Comparison of ENCODE assay signal across 12 cellular contexts in genomic region chr15:89551502-89551901, GRCh38.
DNase-seq lines count a peak whose midpoint lies in the region; ATAC-seq and TF ChIP-seq lines count a peak whose summit lies in the region.
"Had no signal": no experiment of that assay in that cellular context is flagged by ENCODE, and none has a peak within 500 bp of the region (broad histone marks: within the 10 kb centered on the region; RNA-seq: fewer than 3 reads in every experiment).

No MANE protein-coding gene starts in this region.

- H3K27ac Mint-ChIP-seq in activated T-cell treated with anti-CD3 and anti-CD28 coated beads, Interleukin-2, amount 50 U/mL, for 24 hours, result peak overlapping the region; percentile 8
- H3K27ac Mint-ChIP-seq in stimulated activated memory B cell treated with anti-CD40 and anti-IgM and Interleukin-4, amounts not matched to agents 10 μg/mL and 1 μg/mL and 100 μg/mL, for 72 hours, result no peak overlapping the region
- H3K27ac Mint-ChIP-seq: activated CD4-positive, alpha-beta T cell treated with anti-CD3 and anti-CD28 coated beads, Interleukin-2, amount 10 ng/mL, durations not matched to agents 24 days and 14 days had no signal

- H3K4me3 ChIP-seq in RWPE2 (ENCODE audit: severe bottlenecking), result no peak overlapping the region

- H3K4me1 ChIP-seq in RWPE2 (ENCODE audit: insufficient read depth, poor library complexity, severe bottlenecking), result peaks cover 7% of the 10 kb centered on the region

- ATAC-seq in HG03039 (IDR thresholded peaks at IDR 0.05; ENCODE audit: unreplicated experiment), result peak; percentile 54
- peak; percentile 52; the same call in 2 of the 3 replicates for ATAC-seq in RWPE2 (ENCODE audit: low read depth)
- peak; percentile 71 for ATAC-seq in stimulated activated memory B cell treated with anti-CD40 and anti-IgM and Interleukin-4, amounts not matched to agents 10 μg/mL and 1 μg/mL and 100 μg/mL, for 72 hours
- ATAC-seq: Panc1 had no signal

- no peak overlapping the region for H3K27ac ChIP-seq in RWPE2 (ENCODE audit: poor library complexity, severe bottlenecking)

- peaks cover 30% of the 10 kb centered on the region for H3K27me3 Mint-ChIP-seq in activated T-cell treated with anti-CD3 and anti-CD28 coated beads, Interleukin-2, amount 50 U/mL, for 24 hours
- peaks cover 53% of the 10 kb centered on the region for H3K27me3 Mint-ChIP-seq in stimulated activated memory B cell treated with anti-CD40 and anti-IgM and Interleukin-4, amounts not matched to agents 10 μg/mL and 1 μg/mL and 100 μg/mL, for 72 hours

- no peaks in the 10 kb centered on the region for H3K9me3 ChIP-seq in RWPE2 (ENCODE audit: severe bottlenecking)

- no peaks in the 10 kb centered on the region for H3K36me3 ChIP-seq in RWPE2 (ENCODE audit: low read depth)

- no peaks in the 10 kb centered on the region for H3K36me3 Mint-ChIP-seq in activated T-cell treated with anti-CD3 and anti-CD28 coated beads, Interleukin-2, amount 50 U/mL, for 24 hours (ENCODE audit: low read depth)
- no peaks in the 10 kb centered on the region for H3K36me3 Mint-ChIP-seq in stimulated activated memory B cell treated with anti-CD40 and anti-IgM and Interleukin-4, amounts not matched to agents 10 μg/mL and 1 μg/mL and 100 μg/mL, for 72 hours

- no peak for TF ChIP-seq CTCF in RWPE2 (IDR thresholded peaks at IDR 0.05; ENCODE audit: poor library complexity, severe bottlenecking)

- H3K4me1 Mint-ChIP-seq in activated T-cell treated with anti-CD3 and anti-CD28 coated beads, Interleukin-2, amount 50 U/mL, for 24 hours (ENCODE audit: low read depth), result peaks cover 5% of the 10 kb centered on the region
- H3K4me1 Mint-ChIP-seq in stimulated activated memory B cell treated with anti-CD40 and anti-IgM and Interleukin-4, amounts not matched to agents 10 μg/mL and 1 μg/mL and 100 μg/mL, for 72 hours, result no peaks in the 10 kb centered on the region
- H3K4me1 Mint-ChIP-seq: activated CD4-positive, alpha-beta T cell treated with anti-CD3 and anti-CD28 coated beads, Interleukin-2, amount 10 ng/mL, durations not matched to agents 24 days and 14 days had no signal

- H3K27me3 ChIP-seq in RWPE2 (ENCODE audit: insufficient read depth, poor library complexity, severe bottlenecking), result no peaks in the 10 kb centered on the region

- DNase-seq in activated T-cell treated with anti-CD3 and anti-CD28 coated beads, Interleukin-2, amount 50 U/mL, for 24 hours, result no peak
- no peak for DNase-seq in activated T-cell treated with anti-CD3 and anti-CD28 coated beads, Interleukin-2, amount 50 U/mL, for 1 hour
- DNase-seq in RWPE2 (ENCODE audit: low spot score) (no peak), glomerular visceral epithelial cell (ENCODE audit: extremely low spot score) (no peak), D341Med (ENCODE audit: low spot score) (no peak), cerebellar nuclear complex (lab: John Stamatoyannopoulos, UW) (no peak)
- DNase-seq: activated CD4-positive, alpha-beta T cell treated with anti-CD3 and anti-CD28 coated beads, Interleukin-2, amount 10 ng/mL, durations not matched to agents 24 days and 14 days; GF-D8; midbrain had no signal

- no peak overlapping the region for H3K4me3 Mint-ChIP-seq in activated T-cell treated with anti-CD3 and anti-CD28 coated beads, Interleukin-2, amount 50 U/mL, for 24 hours
- no peak overlapping the region for H3K4me3 Mint-ChIP-seq in stimulated activated memory B cell treated with anti-CD40 and anti-IgM and Interleukin-4, amounts not matched to agents 10 μg/mL and 1 μg/mL and 100 μg/mL, for 72 hours
- H3K4me3 Mint-ChIP-seq: activated CD4-positive, alpha-beta T cell treated with anti-CD3 and anti-CD28 coated beads, Interleukin-2, amount 10 ng/mL, durations not matched to agents 24 days and 14 days had no signal

- H3K9me3 Mint-ChIP-seq in activated T-cell treated with anti-CD3 and anti-CD28 coated beads, Interleukin-2, amount 50 U/mL, for 24 hours, result no peaks in the 10 kb centered on the region
- H3K9me3 Mint-ChIP-seq in stimulated activated memory B cell treated with anti-CD40 and anti-IgM and Interleukin-4, amounts not matched to agents 10 μg/mL and 1 μg/mL and 100 μg/mL, for 72 hours, result no peaks in the 10 kb centered on the region
- H3K9me3 Mint-ChIP-seq: activated CD4-positive, alpha-beta T cell treated with anti-CD3 and anti-CD28 coated beads, Interleukin-2, amount 10 ng/mL, durations not matched to agents 24 days and 14 days had no signal
